ENCODE assay signal across 16 cellular contexts in genomic region chr5:35182541-35183242, GRCh38. TPM values are rescaled to one million over a fixed set of nuclear protein-coding genes. Genes with fewer than 3 reads are reported as not detected.
DNase-seq lines count a peak whose midpoint lies in the region; ATAC-seq and TF ChIP-seq lines count a peak whose summit lies in the region.
"Had no signal": no experiment of that assay in that cellular context is flagged by ENCODE, and none has a peak within 500 bp of the region (broad histone marks: within the 10 kb centered on the region; RNA-seq: fewer than 3 reads in every experiment).

No MANE protein-coding gene starts in this region.

- WGBS in right cardiac atrium = 64% methylated on average over 6 of the region's 6 CpGs
- WGBS in mesendoderm (ENCODE audit: extremely low coverage, insufficient coverage, low lambda C conversion rate) = no CpG with 5 or more reads among the region's 6 CpGs
- WGBS in aorta, 2 donors = 65 to 77% methylated on average over 6 of the region's 6 CpGs

- H3K4me2 ChIP-seq in OCI-LY3 (ENCODE audit: low read length) (peak overlapping the region; percentile 10; the same call in 1 of the 2 replicates), mesendoderm (ENCODE audit: low read length) (no peak overlapping the region)

- no peak overlapping the region for H2AK5ac ChIP-seq in mesendoderm (ENCODE audit: low read length)

- H3K79me2 ChIP-seq in OCI-LY3 (ENCODE audit: low read length) (no peaks in the 10 kb centered on the region), mesendoderm (ENCODE audit: control insufficient read depth, insufficient read depth, low read length) (no peaks in the 10 kb centered on the region)

- H2BK120ac ChIP-seq in mesendoderm (ENCODE audit: low read depth, low read length) = no peak overlapping the region

- ATAC-seq in right cardiac atrium (peak; percentile 26 to 41), Right ventricle myocardium inferior (no peak), aorta (ENCODE audit: low FRiP score) (peak; percentile 14)
- ATAC-seq: naive thymus-derived CD4-positive, alpha-beta T cell had no signal

- H3K79me1 ChIP-seq in mesendoderm (ENCODE audit: low read length) = no peaks in the 10 kb centered on the region

- H3K9me3 ChIP-seq in right cardiac atrium (ENCODE audit: control insufficient read depth, low read length) (no peaks in the 10 kb centered on the region), OCI-LY3 (ENCODE audit: insufficient read depth, low read length) (no peaks in the 10 kb centered on the region), aorta (ENCODE audit: control insufficient read depth, low read length) (no peaks in the 10 kb centered on the region)
- H3K9me3 ChIP-seq: adrenal gland, Peyer's patch, prostate gland, testis had no signal

- H3K9ac ChIP-seq in OCI-LY3 (ENCODE audit: low read length) = no peak overlapping the region
- H3K9ac ChIP-seq in mesendoderm (ENCODE audit: low read length) = no peak overlapping the region

- H3K36me3 ChIP-seq in OCI-LY3 (replicated peaks; ENCODE audit: low read depth, low read length) = no peaks in the 10 kb centered on the region
- H3K36me3 ChIP-seq in mesendoderm (ENCODE audit: control insufficient read depth, insufficient read depth, low read length) = no peaks in the 10 kb centered on the region
- no peaks in the 10 kb centered on the region for H3K36me3 ChIP-seq in aorta (ENCODE audit: control insufficient read depth in 1 of 2, insufficient read depth in 2 of 2, low read length in 1 of 2)
- H3K36me3 ChIP-seq: adrenal gland, prostate gland had no signal

- intact Hi-C loops in right cardiac atrium (cut with DNase I) (no loop called here), Right ventricle myocardium inferior (cut with DNase I) (loop anchor here (5.0 kb wide), 3 partner anchors 90 to 700 kb away; no protein-coding TSS in a partner anchor), aorta (cut with DNase I) (loop anchor here in 1 of 2 donors (5.0 kb wide), 1 partner anchor 90 kb away; no protein-coding TSS in a partner anchor)

- H2BK5ac ChIP-seq in mesendoderm (ENCODE audit: low read length) = no peak overlapping the region

- no peak overlapping the region for H3K23ac ChIP-seq in mesendoderm (ENCODE audit: low read length)

- no peak overlapping the region for H2BK15ac ChIP-seq in mesendoderm (replicated peaks; ENCODE audit: low read depth)

- H3K4ac ChIP-seq in mesendoderm (ENCODE audit: low read depth, low read length) = no peak overlapping the region

- H4K5ac ChIP-seq in mesendoderm (ENCODE audit: low read length) = peak overlapping the region; percentile 62

- TF ChIP-seq CTCF in OCI-LY3 (IDR thresholded peaks at IDR 0.05; ENCODE audit: low read depth, low read length) = no peak
- TF ChIP-seq CTCF in coronary artery (IDR thresholded peaks at IDR 0.05) = no peak

- no peak overlapping the region for H3K27ac ChIP-seq in right cardiac atrium (ENCODE audit: low read length)
- no peak overlapping the region for H3K27ac ChIP-seq in OCI-LY3 (ENCODE audit: low read length)
- no peak overlapping the region for H3K27ac ChIP-seq in mesendoderm (ENCODE audit: low read depth, low read length)
- H3K27ac ChIP-seq in aorta (ENCODE audit: low read depth in 1 of 2, low read length in 2 of 2) = no peak overlapping the region
- no peak overlapping the region for H3K27ac ChIP-seq in caudate nucleus (ENCODE audit: low read depth, low read length)
- H3K27ac ChIP-seq in coronary artery = no peak overlapping the region
- H3K27ac ChIP-seq: adrenal gland, Peyer's patch, prostate gland, testis had no signal

- H4K20me1 ChIP-seq in OCI-LY3 (ENCODE audit: insufficient read depth, low read length) = no peaks in the 10 kb centered on the region

- no peak overlapping the region for H4K8ac ChIP-seq in mesendoderm (ENCODE audit: low read depth, low read length)

- H3K56ac ChIP-seq in mesendoderm (ENCODE audit: low read length) = no peak overlapping the region

- no peak for DNase-seq in right cardiac atrium
- DNase-seq in Right ventricle myocardium inferior (ENCODE audit: missing footprints) = no peak
- peak; percentile 24 for DNase-seq in mesendoderm
- DNase-seq in aorta = no peak
- no peak for DNase-seq in caudate nucleus (lab: John Stamatoyannopoulos, UW)
- no peak for DNase-seq in coronary artery (ENCODE audit: low spot score)
- DNase-seq in nucleus accumbens (lab: John Stamatoyannopoulos, UW) = no peak
- DNase-seq: effector CD8-positive, alpha-beta T cell had no signal

- H3K4me3 ChIP-seq in right cardiac atrium (ENCODE audit: low read length) = no peak overlapping the region
- H3K4me3 ChIP-seq in OCI-LY3 (ENCODE audit: low read length) = no peak overlapping the region
- H3K4me3 ChIP-seq in mesendoderm (ENCODE audit: low read length) = no peak overlapping the region
- H3K4me3 ChIP-seq in aorta (ENCODE audit: low read length in 2 of 2) = no peak overlapping the region
- no peak overlapping the region for H3K4me3 ChIP-seq in coronary artery
- H3K4me3 ChIP-seq: adrenal gland, Peyer's patch, prostate gland, testis had no signal

- H3K18ac ChIP-seq in mesendoderm (ENCODE audit: low read length) = peak overlapping the region; percentile 25

- peak overlapping the region; percentile 71; the same call in 1 of the 2 replicates for H2AFZ ChIP-seq in OCI-LY3 (ENCODE audit: low read depth, low read length)

- H3K4me1 ChIP-seq in right cardiac atrium (ENCODE audit: control insufficient read depth, insufficient read depth, low read length) = peaks cover 1% of the 10 kb centered on the region
- H3K4me1 ChIP-seq in OCI-LY3 (ENCODE audit: low read length) = peaks cover 5% of the 10 kb centered on the region; the same call in 1 of the 2 replicates
- peaks cover 3% of the 10 kb centered on the region for H3K4me1 ChIP-seq in mesendoderm (ENCODE audit: control insufficient read depth, low read depth, low read length)
- no peaks in the 10 kb centered on the region for H3K4me1 ChIP-seq in aorta (ENCODE audit: control insufficient read depth in 1 of 2, insufficient read depth in 2 of 2, low read length in 2 of 2)
- H3K4me1 ChIP-seq: adrenal gland, prostate gland, testis had no signal

- H3K27me3 ChIP-seq in right cardiac atrium (ENCODE audit: control insufficient read depth, insufficient read depth) = no peaks in the 10 kb centered on the region
- no peaks in the 10 kb centered on the region for H3K27me3 ChIP-seq in OCI-LY3 (ENCODE audit: low read depth, low read length)
- H3K27me3 ChIP-seq in mesendoderm (ENCODE audit: insufficient read depth, low read length, poor library complexity) = no peaks in the 10 kb centered on the region
- H3K27me3 ChIP-seq in aorta (ENCODE audit: control insufficient read depth in 1 of 2, insufficient read depth in 2 of 2, low read length in 1 of 2) = no peaks in the 10 kb centered on the region
- H3K27me3 ChIP-seq: adrenal gland, Peyer's patch, testis had no signal

RNA-seq across cellular contexts. Expression of gene PRLR, which starts 47.6 kb away (rescaled TPM):
- total RNA-seq in right cardiac atrium (1 to 10 TPM in 2 of 4 donors, under 1 TPM in 2; 0.88 to 1.7 (median 1.3) TPM), Right ventricle myocardium inferior (0.38 TPM), aorta (1 to 10 TPM; 1.1 to 3.2 TPM)
- polyA plus RNA-seq in right cardiac atrium (0.20 TPM), aorta (under 1 TPM; 0.08 to 0.25 TPM)
- 2.4 TPM for polyA plus RNA-seq in mesendoderm (2013, experiment 1 of 2)
- 2.5 TPM for polyA plus RNA-seq in mesendoderm (2013, experiment 2 of 2)
- total RNA-seq: A673; CD4-positive, CD25-positive, alpha-beta regulatory T cell had no signal
- polyA plus RNA-seq: CD4-positive, CD25-positive, alpha-beta regulatory T cell; naive thymus-derived CD4-positive, alpha-beta T cell had no signal
